In genomic region chr2:46643493-46643892, GRCh38 we compare ENCODE assay signal across 1 cellular context.
TF ChIP-seq lines count a peak whose summit lies in the region.

No MANE protein-coding gene starts in this region.

TF ChIP-seq in HEK293, 187 proteins besides CTCF, POLR2A, EP300 and RAD21 (continued from another document):
- TF ChIP-seq AEBP2 (tag by site-specific recombination; IDR thresholded peaks at IDR 0.05; ENCODE audit: borderline replicate concordance) (no peak), ZBTB44 (tag by site-specific recombination; IDR thresholded peaks at IDR 0.05) (no peak), SP3 (tag by site-specific recombination; IDR thresholded peaks at IDR 0.05) (no peak), ZNF791 (tag by site-specific recombination; IDR thresholded peaks at IDR 0.05) (no peak), SCRT2 (tag by site-specific recombination; IDR thresholded peaks at IDR 0.05) (no peak), ZNF174 (tag by site-specific recombination; IDR thresholded peaks at IDR 0.05) (no peak), ZNF600 (tag by site-specific recombination; IDR thresholded peaks at IDR 0.05) (no peak), ZNF114 (tag by site-specific recombination; IDR thresholded peaks at IDR 0.05) (no peak), ZNF626 (tag by site-specific recombination; IDR thresholded peaks at IDR 0.05) (no peak), ZNF211 (tag by site-specific recombination; IDR thresholded peaks at IDR 0.05; ENCODE audit: low read depth) (no peak), ZNF548 (tag by site-specific recombination; IDR thresholded peaks at IDR 0.05) (no peak), YY2 (tag by site-specific recombination; IDR thresholded peaks at IDR 0.05) (no peak), ZNF391 (tag by site-specific recombination; IDR thresholded peaks at IDR 0.05; ENCODE audit: borderline replicate concordance, low read depth) (no peak), PRDM4 (tag by site-specific recombination; IDR thresholded peaks at IDR 0.05) (no peak), PRDM1 (tag by site-specific recombination; IDR thresholded peaks at IDR 0.05) (no peak), PATZ1 (tag by site-specific recombination; IDR thresholded peaks at IDR 0.05) (no peak), ZNF544 (tag by site-specific recombination; IDR thresholded peaks at IDR 0.05) (no peak)
